Comparison of ENCODE assay signal across 1 cellular context in the genomic region with DNA sequence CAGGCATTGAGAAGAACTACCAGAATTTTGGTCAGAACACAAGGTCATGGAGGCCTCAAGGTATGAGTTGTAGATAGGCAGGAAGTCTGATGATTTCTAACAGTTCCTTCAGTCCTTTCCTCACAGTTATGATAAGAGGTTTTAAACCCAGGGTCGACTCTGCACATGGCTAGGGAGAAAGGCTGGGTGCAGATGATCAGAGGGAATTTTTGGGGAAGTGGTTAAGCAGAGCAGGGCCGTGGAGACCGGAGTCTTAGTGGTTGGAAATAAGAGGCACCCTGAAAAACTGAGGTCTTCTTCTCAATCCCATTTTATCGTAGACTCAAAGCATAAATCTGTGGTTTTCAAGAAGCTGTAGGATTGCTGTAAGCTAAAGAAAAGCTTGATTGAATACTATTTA.
TF ChIP-seq lines count a peak whose summit lies in the region.

No MANE protein-coding gene starts in this region.

TF ChIP-seq in GM12878, 131 proteins besides CTCF, POLR2A, EP300 and RAD21 (continued from another document):
- TF ChIP-seq, protein P1, sequence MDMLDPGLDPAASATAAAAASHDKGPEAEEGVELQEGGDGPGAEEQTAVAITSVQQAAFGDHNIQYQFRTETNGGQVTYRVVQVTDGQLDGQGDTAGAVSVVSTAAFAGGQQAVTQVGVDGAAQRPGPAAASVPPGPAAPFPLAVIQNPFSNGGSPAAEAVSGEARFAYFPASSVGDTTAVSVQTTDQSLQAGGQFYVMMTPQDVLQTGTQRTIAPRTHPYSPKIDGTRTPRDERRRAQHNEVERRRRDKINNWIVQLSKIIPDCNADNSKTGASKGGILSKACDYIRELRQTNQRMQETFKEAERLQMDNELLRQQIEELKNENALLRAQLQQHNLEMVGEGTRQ (IDR thresholded peaks at IDR 0.05; ENCODE audit: borderline replicate concordance, low read depth, low read length): no peak
- no peak for TF ChIP-seq IKZF1 (conservative IDR thresholded peaks at IDR 0.05)
- TF ChIP-seq, protein P2, sequence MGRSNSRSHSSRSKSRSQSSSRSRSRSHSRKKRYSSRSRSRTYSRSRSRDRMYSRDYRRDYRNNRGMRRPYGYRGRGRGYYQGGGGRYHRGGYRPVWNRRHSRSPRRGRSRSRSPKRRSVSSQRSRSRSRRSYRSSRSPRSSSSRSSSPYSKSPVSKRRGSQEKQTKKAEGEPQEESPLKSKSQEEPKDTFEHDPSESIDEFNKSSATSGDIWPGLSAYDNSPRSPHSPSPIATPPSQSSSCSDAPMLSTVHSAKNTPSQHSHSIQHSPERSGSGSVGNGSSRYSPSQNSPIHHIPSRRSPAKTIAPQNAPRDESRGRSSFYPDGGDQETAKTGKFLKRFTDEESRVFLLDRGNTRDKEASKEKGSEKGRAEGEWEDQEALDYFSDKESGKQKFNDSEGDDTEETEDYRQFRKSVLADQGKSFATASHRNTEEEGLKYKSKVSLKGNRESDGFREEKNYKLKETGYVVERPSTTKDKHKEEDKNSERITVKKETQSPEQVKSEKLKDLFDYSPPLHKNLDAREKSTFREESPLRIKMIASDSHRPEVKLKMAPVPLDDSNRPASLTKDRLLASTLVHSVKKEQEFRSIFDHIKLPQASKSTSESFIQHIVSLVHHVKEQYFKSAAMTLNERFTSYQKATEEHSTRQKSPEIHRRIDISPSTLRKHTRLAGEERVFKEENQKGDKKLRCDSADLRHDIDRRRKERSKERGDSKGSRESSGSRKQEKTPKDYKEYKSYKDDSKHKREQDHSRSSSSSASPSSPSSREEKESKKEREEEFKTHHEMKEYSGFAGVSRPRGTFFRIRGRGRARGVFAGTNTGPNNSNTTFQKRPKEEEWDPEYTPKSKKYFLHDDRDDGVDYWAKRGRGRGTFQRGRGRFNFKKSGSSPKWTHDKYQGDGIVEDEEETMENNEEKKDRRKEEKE (IDR thresholded peaks at IDR 0.05): no peak
